ENCODE assay signal across 20 cellular contexts in genomic region chr1:109565241-109565640, GRCh38. TPM values are rescaled to one million over a fixed set of nuclear protein-coding genes. Genes with fewer than 3 reads are reported as not detected.
"Had no signal": no experiment of that assay in that cellular context is flagged by ENCODE, and none has a peak within 500 bp of the region (broad histone marks: within the 10 kb centered on the region; RNA-seq: fewer than 3 reads in every experiment).

No MANE protein-coding gene starts in this region.

- H3K9ac ChIP-seq: parathyroid adenoma had no signal

- DNase-seq: activated CD4-positive, alpha-beta memory T cell treated with anti-CD3 and anti-CD28 coated beads, Interleukin-2, amount 10 ng/mL, durations not matched to agents 7 days and 5 days; activated CD4-positive, alpha-beta T cell treated with anti-CD3 and anti-CD28 coated beads for 4 hours; activated gamma-delta T cell treated with Interleukin-2 at 50 U/mL for 16 hours; activated T-cell treated with anti-CD3 and anti-CD28 coated beads, Interleukin-2, amount 50 U/mL, for 24 hours; amygdala; cerebellar nuclear complex; dermis blood vessel endothelial cell; erythroblast; naive B cell; stimulated activated CD4-positive, alpha-beta T cell treated with anti-CD3 and anti-CD28 coated beads, Interleukin-2, amount 100 ng/mL, for 48 hours; stimulated activated naive B cell treated with anti-CD40 and anti-IgM and Interleukin-4, amounts not matched to agents 10 μg/mL and 1 μg/mL and 100 μg/mL, for 72 hours; thyroid gland; uterus; WERI-Rb-1 had no signal

- H3K9me3 ChIP-seq: thyroid gland, uterus had no signal

- H3K36me3 ChIP-seq: thyroid gland, uterus, WERI-Rb-1 had no signal

- H3K9me3 Mint-ChIP-seq: activated CD4-positive, alpha-beta memory T cell treated with anti-CD3 and anti-CD28 coated beads, Interleukin-2, amount 10 ng/mL, durations not matched to agents 7 days and 5 days; activated T-cell treated with anti-CD3 and anti-CD28 coated beads, Interleukin-2, amount 50 U/mL, for 24 hours; naive B cell; stimulated activated naive B cell treated with anti-CD40 and anti-IgM and Interleukin-4, amounts not matched to agents 10 μg/mL and 1 μg/mL and 100 μg/mL, for 72 hours; T-helper 1 cell treated with Interleukin-12 subunit alpha and Interleukin-12 subunit beta and Interleukin-4 antibody, amounts not matched to agents 30 μg/mL and 1 μg/mL, for 36 hours had no signal

- H3K27ac Mint-ChIP-seq: activated CD4-positive, alpha-beta memory T cell treated with anti-CD3 and anti-CD28 coated beads, Interleukin-2, amount 10 ng/mL, durations not matched to agents 7 days and 5 days; activated naive CD8-positive, alpha-beta T cell; stimulated activated naive B cell treated with anti-CD40 and anti-IgM and Interleukin-4, amounts not matched to agents 10 μg/mL and 1 μg/mL and 100 μg/mL, for 72 hours; T-helper 1 cell treated with Interleukin-12 subunit alpha and Interleukin-12 subunit beta and Interleukin-4 antibody, amounts not matched to agents 30 μg/mL and 1 μg/mL, for 36 hours had no signal

- ATAC-seq: left lobe of liver; stimulated activated naive B cell treated with anti-CD40 and anti-IgM and Interleukin-4, amounts not matched to agents 10 μg/mL and 1 μg/mL and 100 μg/mL, for 72 hours had no signal

- FAIRE-seq: keratinocyte had no signal

- H3K4me1 ChIP-seq: parathyroid adenoma had no signal

- H3K4me3 ChIP-seq: thyroid gland, uterus had no signal

- H3K27me3 Mint-ChIP-seq: activated CD4-positive, alpha-beta memory T cell treated with anti-CD3 and anti-CD28 coated beads, Interleukin-2, amount 10 ng/mL, durations not matched to agents 7 days and 5 days; activated naive CD8-positive, alpha-beta T cell; activated T-cell treated with anti-CD3 and anti-CD28 coated beads, Interleukin-2, amount 50 U/mL, for 24 hours; naive B cell; stimulated activated naive B cell treated with anti-CD40 and anti-IgM and Interleukin-4, amounts not matched to agents 10 μg/mL and 1 μg/mL and 100 μg/mL, for 72 hours had no signal

- H3K36me3 Mint-ChIP-seq: activated naive CD8-positive, alpha-beta T cell; naive B cell had no signal

- H3K4me3 Mint-ChIP-seq: activated CD4-positive, alpha-beta memory T cell treated with anti-CD3 and anti-CD28 coated beads, Interleukin-2, amount 10 ng/mL, durations not matched to agents 7 days and 5 days; activated naive CD8-positive, alpha-beta T cell; activated T-cell treated with anti-CD3 and anti-CD28 coated beads, Interleukin-2, amount 50 U/mL, for 24 hours; stimulated activated naive B cell treated with anti-CD40 and anti-IgM and Interleukin-4, amounts not matched to agents 10 μg/mL and 1 μg/mL and 100 μg/mL, for 72 hours; T-helper 1 cell treated with Interleukin-12 subunit alpha and Interleukin-12 subunit beta and Interleukin-4 antibody, amounts not matched to agents 30 μg/mL and 1 μg/mL, for 36 hours had no signal

- H3K27me3 ChIP-seq: thyroid gland, uterus had no signal

- H3K27ac ChIP-seq: parathyroid adenoma, thyroid gland, uterus, WERI-Rb-1 had no signal

- H2AFZ ChIP-seq: parathyroid adenoma had no signal

RNA-seq across cellular contexts. Expression of gene GPR61, which starts 25.6 kb away (rescaled TPM):
- total RNA-seq: dermis blood vessel endothelial cell, left lobe of liver had no signal
- polyA plus RNA-seq: keratinocyte had no signal

RNA-seq across cellular contexts. Expression of gene GNAT2, which starts 54.2 kb away (rescaled TPM):
- total RNA-seq: activated CD4-positive, alpha-beta memory T cell treated with anti-CD3 and anti-CD28 coated beads, Interleukin-2, amount 10 ng/mL, durations not matched to agents 7 days and 5 days; dermis blood vessel endothelial cell; mononuclear cell; thyroid gland; uterus had no signal
